In the genomic region with DNA sequence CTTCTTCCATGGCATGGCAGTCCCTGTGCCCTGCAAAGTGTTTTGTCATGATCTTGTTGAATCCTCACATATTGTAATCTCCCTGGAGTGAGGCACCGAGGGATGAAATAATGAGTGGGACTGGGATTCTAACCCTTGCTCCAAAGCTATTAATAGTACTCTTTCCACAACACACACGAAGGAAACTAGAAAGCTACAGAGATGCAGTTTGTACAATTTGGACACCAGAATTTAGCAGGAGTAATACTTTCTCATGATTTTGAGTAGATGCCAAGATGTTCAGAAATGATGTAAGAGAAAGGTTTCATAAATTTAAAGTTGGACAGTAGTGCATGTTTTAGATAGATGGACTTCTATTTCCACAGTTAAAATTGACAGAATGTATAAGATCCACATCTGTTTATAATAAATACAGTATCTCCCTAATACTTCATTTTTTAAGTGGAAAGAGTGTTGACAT, we compare ENCODE assay signal across 25 cellular contexts. TPM values are rescaled to one million over a fixed set of nuclear protein-coding genes. Genes with fewer than 3 reads are reported as not detected.
DNase-seq lines count a peak whose midpoint lies in the region; ATAC-seq and TF ChIP-seq lines count a peak whose summit lies in the region.
"Had no signal": no experiment of that assay in that cellular context is flagged by ENCODE, and none has a peak within 500 bp of the region (broad histone marks: within the 10 kb centered on the region; RNA-seq: fewer than 3 reads in every experiment).

No MANE protein-coding gene starts in this region.

- H3K27ac ChIP-seq in gastroesophageal sphincter = no peak overlapping the region
- H3K27ac ChIP-seq in CD4-positive, alpha-beta memory T cell (ENCODE audit: low read depth, low read length) = no peak overlapping the region
- H3K27ac ChIP-seq: breast epithelium, tibial nerve had no signal

- peak overlapping the region; percentile 66 for H3K27ac Mint-ChIP-seq in type B pancreatic cell
- no peak overlapping the region for H3K27ac Mint-ChIP-seq in CD4-positive, alpha-beta memory T cell
- H3K27ac Mint-ChIP-seq in activated CD8-positive, alpha-beta memory T cell treated with anti-CD3 and anti-CD28 coated beads, Interleukin-2, amount 10 ng/mL, durations not matched to agents 7 days and 5 days = no peak overlapping the region
- H3K27ac Mint-ChIP-seq: GM23338; stimulated activated naive CD8-positive, alpha-beta T cell treated with anti-CD3 and anti-CD28 coated beads, Interleukin-15, Interleukin-2, amounts not matched to agents 100 ng/mL and 50 ng/mL, for 24 hours had no signal

- no peak overlapping the region for H3K4me3 ChIP-seq in gastroesophageal sphincter
- H3K4me3 ChIP-seq in CD4-positive, alpha-beta memory T cell (ENCODE audit: low read length in 2 of 2) = no peak overlapping the region
- H3K4me3 ChIP-seq: breast epithelium, GM23338, MG63, tibial nerve had no signal

- peaks cover 34% of the 10 kb centered on the region for H3K4me1 Mint-ChIP-seq in type B pancreatic cell (ENCODE audit: unreplicated experiment)
- H3K4me1 Mint-ChIP-seq in CD4-positive, alpha-beta memory T cell = no peaks in the 10 kb centered on the region
- no peaks in the 10 kb centered on the region for H3K4me1 Mint-ChIP-seq in activated CD8-positive, alpha-beta memory T cell treated with anti-CD3 and anti-CD28 coated beads, Interleukin-2, amount 10 ng/mL, durations not matched to agents 7 days and 5 days

- 7 to 13% methylated on average over 2 of the region's 2 CpGs for WGBS in gastroesophageal sphincter (ENCODE audit: low coverage in 1 of 2), 2 donors

- H3K4me3 Mint-ChIP-seq in type B pancreatic cell = no peak overlapping the region
- no peak overlapping the region for H3K4me3 Mint-ChIP-seq in CD4-positive, alpha-beta memory T cell
- no peak overlapping the region for H3K4me3 Mint-ChIP-seq in activated CD8-positive, alpha-beta memory T cell treated with anti-CD3 and anti-CD28 coated beads, Interleukin-2, amount 10 ng/mL, durations not matched to agents 7 days and 5 days
- H3K4me3 Mint-ChIP-seq: GM23338; stimulated activated naive CD8-positive, alpha-beta T cell treated with anti-CD3 and anti-CD28 coated beads, Interleukin-15, Interleukin-2, amounts not matched to agents 100 ng/mL and 50 ng/mL, for 24 hours had no signal

- POLR2A ChIA-PET in CD4-positive, alpha-beta memory T cell (lab: Charles Lee; ENCODE audit: partially characterized antibody) = no interaction called here

- H3K36me3 Mint-ChIP-seq in type B pancreatic cell = no peaks in the 10 kb centered on the region
- no peaks in the 10 kb centered on the region for H3K36me3 Mint-ChIP-seq in CD4-positive, alpha-beta memory T cell
- no peaks in the 10 kb centered on the region for H3K36me3 Mint-ChIP-seq in activated CD8-positive, alpha-beta memory T cell treated with anti-CD3 and anti-CD28 coated beads, Interleukin-2, amount 10 ng/mL, durations not matched to agents 7 days and 5 days

- ATAC-seq in left cardiac atrium = peak; percentile 8 to 12
- no peak for ATAC-seq in left ventricle myocardium superior
- peak; percentile 46 for ATAC-seq in gastroesophageal sphincter
- ATAC-seq in activated CD8-positive, alpha-beta memory T cell treated with anti-CD3 and anti-CD28 coated beads, Interleukin-2, amount 10 ng/mL, durations not matched to agents 7 days and 5 days = no peak

- no peaks in the 10 kb centered on the region for H3K27me3 ChIP-seq in gastroesophageal sphincter
- H3K27me3 ChIP-seq in CD4-positive, alpha-beta memory T cell (ENCODE audit: insufficient read depth, low read length) = no peaks in the 10 kb centered on the region
- H3K27me3 ChIP-seq: BE2C, breast epithelium, MG63, tibial nerve had no signal

- CTCF ChIA-PET in CD4-positive, alpha-beta memory T cell (lab: Charles Lee; ENCODE audit: partially characterized antibody) = no interaction called here
- CTCF ChIA-PET in activated CD8-positive, alpha-beta memory T cell treated with anti-CD3 and anti-CD28 coated beads, Interleukin-2, amount 10 ng/mL, durations not matched to agents 7 days and 5 days (lab: Charles Lee) = interaction anchor here (0.6 kb wide), 1 partner anchor 1761 kb away, joined by 3 read pairs; no protein-coding TSS in a partner anchor

- no peaks in the 10 kb centered on the region for H3K9me3 ChIP-seq in gastroesophageal sphincter
- no peaks in the 10 kb centered on the region for H3K9me3 ChIP-seq in CD4-positive, alpha-beta memory T cell (ENCODE audit: control insufficient read depth in 1 of 2, low read length in 2 of 2)
- H3K9me3 ChIP-seq: BE2C, breast epithelium, tibial nerve had no signal

- intact Hi-C loops in left cardiac atrium (cut with DNase I) = no loop called here
- intact Hi-C loops in left ventricle myocardium superior (cut with micrococcal nuclease) = no loop called here
- intact Hi-C loops in CD4-positive, alpha-beta memory T cell (cut with micrococcal nuclease) = no loop called here

- peaks cover 9% of the 10 kb centered on the region for H3K9me3 Mint-ChIP-seq in type B pancreatic cell
- H3K9me3 Mint-ChIP-seq in CD4-positive, alpha-beta memory T cell = peaks cover 0 to 4% (median 0%) of the 10 kb centered on the region in 8 donors
- H3K9me3 Mint-ChIP-seq in activated CD8-positive, alpha-beta memory T cell treated with anti-CD3 and anti-CD28 coated beads, Interleukin-2, amount 10 ng/mL, durations not matched to agents 7 days and 5 days (ENCODE audit: low read depth) = no peaks in the 10 kb centered on the region
- H3K9me3 Mint-ChIP-seq: stimulated activated naive CD8-positive, alpha-beta T cell treated with anti-CD3 and anti-CD28 coated beads, Interleukin-15, Interleukin-2, amounts not matched to agents 100 ng/mL and 50 ng/mL, for 24 hours had no signal

- TF ChIP-seq POLR2A in gastroesophageal sphincter (IDR thresholded peaks at IDR 0.05) = no peak

- DNase-seq in left cardiac atrium (no peak), left ventricle myocardium superior (no peak), amniotic epithelial cell (ENCODE audit: low read depth) (peak; percentile 18), type B pancreatic cell (ENCODE audit: extremely low spot score, unreplicated experiment) (no peak), NCI-H524 (lab: John Stamatoyannopoulos, UW) (no peak)
- no peak for DNase-seq in CD4-positive, alpha-beta memory T cell
- no peak for DNase-seq in activated CD8-positive, alpha-beta memory T cell treated with anti-CD3 and anti-CD28 coated beads, Interleukin-2, amount 10 ng/mL, durations not matched to agents 7 days and 5 days
- DNase-seq: activated CD4-positive, alpha-beta T cell treated with anti-CD3 and anti-CD28 coated beads, Interleukin-2, amount 50 U/mL, for 4 hours; activated gamma-delta T cell; amniotic stem cell; BE2C; cortex of kidney; kidney; NCI-H1417 treated with DMSO at 0.1 percent for 48 hours; NCI-H524 treated with DMSO at 0.1 percent for 48 hours; nucleus accumbens; retina; stimulated activated CD4-positive, alpha-beta T cell treated with anti-CD3 and anti-CD28 coated beads, Interleukin-4, amount 100 ng/mL, for 4 hours had no signal

- no peaks in the 10 kb centered on the region for H3K27me3 Mint-ChIP-seq in type B pancreatic cell
- H3K27me3 Mint-ChIP-seq in CD4-positive, alpha-beta memory T cell = peaks cover 4 to 7% of the 10 kb centered on the region in 2 donors
- peaks cover 5% of the 10 kb centered on the region for H3K27me3 Mint-ChIP-seq in activated CD8-positive, alpha-beta memory T cell treated with anti-CD3 and anti-CD28 coated beads, Interleukin-2, amount 10 ng/mL, durations not matched to agents 7 days and 5 days

- no peaks in the 10 kb centered on the region for H3K36me3 ChIP-seq in gastroesophageal sphincter
- H3K36me3 ChIP-seq in CD4-positive, alpha-beta memory T cell (ENCODE audit: insufficient read depth, low read length) = no peaks in the 10 kb centered on the region
- H3K36me3 ChIP-seq: BE2C, breast epithelium, MG63, tibial nerve had no signal

- no peak for TF ChIP-seq EP300 in gastroesophageal sphincter (IDR thresholded peaks at IDR 0.05)

- TF ChIP-seq CTCF in gastroesophageal sphincter (IDR thresholded peaks at IDR 0.05) (no peak), type B pancreatic cell (conservative IDR thresholded peaks at IDR 0.05) (peak; percentile 51)

- no peaks in the 10 kb centered on the region for H3K4me1 ChIP-seq in gastroesophageal sphincter
- no peaks in the 10 kb centered on the region for H3K4me1 ChIP-seq in CD4-positive, alpha-beta memory T cell (ENCODE audit: insufficient read depth, low read length)
- H3K4me1 ChIP-seq: BE2C, breast epithelium had no signal

RNA-seq across cellular contexts. Expression of gene PRR15, which starts 46.4 kb away (rescaled TPM):
- total RNA-seq in left cardiac atrium (1 to 10 TPM; 1.3 to 2.4 TPM), left ventricle myocardium superior (0.35 TPM), gastroesophageal sphincter (under 1 TPM in 1 of 4 donors, not detected in 3; 0.35 TPM), type B pancreatic cell (ENCODE audit: low replicate concordance) (10.8 and 36.0 TPM in 2 replicates)
- total RNA-seq in CD4-positive, alpha-beta memory T cell = not detected
- polyA plus RNA-seq in CD4-positive, alpha-beta memory T cell = not detected
- not detected for total RNA-seq in activated CD8-positive, alpha-beta memory T cell treated with anti-CD3 and anti-CD28 coated beads, Interleukin-2, amount 10 ng/mL, durations not matched to agents 7 days and 5 days
- total RNA-seq: A172 had no signal

Comparison
In these comparisons a context has a peak if more than half of its experiments do, and no peak if none do; other contexts are left out.
1. ATAC-seq: peak in left cardiac atrium (2 of 2) and gastroesophageal sphincter (single experiment); none in left ventricle myocardium superior (single experiment) and activated CD8-positive, alpha-beta memory T cell treated with anti-CD3 and anti-CD28 coated beads, Interleukin-2, amount 10 ng/mL, durations not matched to agents 7 days and 5 days (single experiment).